In genomic region chr5:144068926-144069325, GRCh38 we compare ENCODE assay signal across 22 cellular contexts.
DNase-seq lines count a peak whose midpoint lies in the region; ATAC-seq and TF ChIP-seq lines count a peak whose summit lies in the region.
"Had no signal": no experiment of that assay in that cellular context is flagged by ENCODE, and none has a peak within 500 bp of the region (broad histone marks: within the 10 kb centered on the region; RNA-seq: fewer than 3 reads in every experiment).

No MANE protein-coding gene starts in this region.

- H3K4me1 ChIP-seq in GM23248 (ENCODE audit: insufficient read depth) (peaks cover 43% of the 10 kb centered on the region), mammary epithelial cell (ENCODE audit: insufficient read depth, low read length) (peaks cover 28% of the 10 kb centered on the region), osteoblast (ENCODE audit: insufficient read depth, low read length) (peaks cover 30% of the 10 kb centered on the region)
- H3K4me1 ChIP-seq: SJCRH30 had no signal

- dilution Hi-C loops in mammary epithelial cell (cut with HindIII; ENCODE audit: low sequenced_read_pairs) = no loop called here

- intact Hi-C loops in mammary epithelial cell (cut with micrococcal nuclease) = no loop called here
- intact Hi-C loops in left cardiac atrium (cut with DNase I) = no loop called here

- H3K9me2 ChIP-seq in GM23248 (ENCODE audit: insufficient read depth) = no peaks in the 10 kb centered on the region; the same call in 1 of the 2 replicates

- H3K36me3 ChIP-seq in GM23248 (ENCODE audit: low read depth) (no peaks in the 10 kb centered on the region), mammary epithelial cell (ENCODE audit: insufficient read depth, low read length) (no peaks in the 10 kb centered on the region), osteoblast (ENCODE audit: insufficient read depth, low read length) (no peaks in the 10 kb centered on the region)
- H3K36me3 ChIP-seq: SJCRH30 had no signal

- H3K9me3 ChIP-seq in GM23248 (ENCODE audit: low read depth) = no peaks in the 10 kb centered on the region
- no peaks in the 10 kb centered on the region for H3K9me3 ChIP-seq in mammary epithelial cell (replicated peaks; ENCODE audit: insufficient read depth, low read length)
- H3K9me3 ChIP-seq in osteoblast (ENCODE audit: low read depth, low read length) = no peaks in the 10 kb centered on the region
- H3K9me3 ChIP-seq: SJCRH30 had no signal

- H3F3A ChIP-seq in GM23248 (ENCODE audit: insufficient read depth) = peaks cover 18% of the 10 kb centered on the region

- no peaks in the 10 kb centered on the region for H4K20me1 ChIP-seq in GM23248 (ENCODE audit: insufficient read depth)
- H4K20me1 ChIP-seq in mammary epithelial cell (ENCODE audit: insufficient read depth, low read length) = no peaks in the 10 kb centered on the region
- no peaks in the 10 kb centered on the region for H4K20me1 ChIP-seq in osteoblast (ENCODE audit: insufficient read depth, low read length)

- CTCF ChIA-PET in mammary epithelial cell (lab: Charles Lee; ENCODE audit: low non-redundant PET) = no interaction called here

- peak; percentile 48 for DNase-seq in GM23248
- DNase-seq in NCI-H82 (lab: John Stamatoyannopoulos, UW) = peak; percentile 80
- DNase-seq in mammary epithelial cell = no peak
- DNase-seq in osteoblast (ENCODE audit: insufficient read length, low spot score, missing footprints) = no peak
- no peak for DNase-seq in NCI-H2171 treated with DMSO at 0.1 percent for 48 hours (lab: John Stamatoyannopoulos, UW)
- DNase-seq in left cardiac atrium = no peak
- DNase-seq in GDM1 (lab: John Stamatoyannopoulos, UW) = no peak
- DNase-seq: Calu3; CD8-positive, alpha-beta memory T cell; GF-D8; GOT3; HCEC 1CT; MV-4-11; NCI-H1105 treated with DMSO at 0.1 percent for 48 hours; NCI-H1694; NCI-H2081; NCI-H2227 treated with DMSO at 0.1 percent for 48 hours; NCI-H510A; NK-92 treated with Interleukin-12 subunit alpha and Interleukin-12 subunit beta, amount 100 ng/mL, for 24 hours; SJCRH30 had no signal

- H2AFZ ChIP-seq in GM23248 = peak overlapping the region; percentile 65
- peak overlapping the region; percentile 88 for H2AFZ ChIP-seq in mammary epithelial cell (ENCODE audit: low read depth, low read length)
- H2AFZ ChIP-seq in osteoblast (ENCODE audit: low read length) = peak overlapping the region; percentile 73

- H3K79me2 ChIP-seq in GM23248 (ENCODE audit: insufficient read depth) (no peaks in the 10 kb centered on the region), mammary epithelial cell (ENCODE audit: insufficient read depth, low read length) (no peaks in the 10 kb centered on the region), osteoblast (ENCODE audit: insufficient read depth, low read length) (no peaks in the 10 kb centered on the region)

- H3K27ac ChIP-seq in GM23248 (no peak overlapping the region), mammary epithelial cell (ENCODE audit: insufficient read depth, low read depth, low read length) (no peak overlapping the region), osteoblast (ENCODE audit: low read depth, low read length) (no peak overlapping the region)
- H3K27ac ChIP-seq: C4-2B, SJCRH30 had no signal

- H3K4me2 ChIP-seq in GM23248 (ENCODE audit: unreplicated experiment) = peak overlapping the region; percentile 14
- H3K4me2 ChIP-seq in mammary epithelial cell (ENCODE audit: insufficient read depth, low read depth, low read length) = peak overlapping the region; percentile 55
- no peak overlapping the region for H3K4me2 ChIP-seq in osteoblast (ENCODE audit: insufficient read depth, low read length)

- BruUV-seq in mammary epithelial cell (replicated peaks; lab: Mats Ljungman, UMichigan) = no TSS peak

- WGBS in GM23248 (ENCODE audit: low coverage in 1 of 2, low lambda C conversion rate in 2 of 2, missing lambda C conversion rate in 2 of 2), 2 experiments = 47 to 63% methylated on average over 3 of the region's 3 CpGs
- 9% methylated on average over 3 of the region's 3 CpGs for WGBS in mammary epithelial cell (ENCODE audit: low coverage, missing lambda C conversion rate)

- no peak for ATAC-seq in left cardiac atrium
- ATAC-seq: Panc1 had no signal

- H3K9ac ChIP-seq in GM23248 (no peak overlapping the region), mammary epithelial cell (ENCODE audit: insufficient read depth, low read length) (no peak overlapping the region)

- no peaks in the 10 kb centered on the region for H3K27me3 ChIP-seq in GM23248 (replicated peaks; ENCODE audit: insufficient read depth)
- H3K27me3 ChIP-seq in mammary epithelial cell (ENCODE audit: insufficient read depth, low read length) = no peaks in the 10 kb centered on the region
- no peaks in the 10 kb centered on the region for H3K27me3 ChIP-seq in osteoblast (ENCODE audit: insufficient read depth, low read length)
- H3K27me3 ChIP-seq: SJCRH30 had no signal

- no peak for TF ChIP-seq CTCF in mammary epithelial cell (conservative IDR thresholded peaks at IDR 0.05 in 1 of 2, IDR thresholded peaks at IDR 0.05 in 1 of 2; ENCODE audit: extremely low read depth in 1 of 2, insufficient read depth in 1 of 2, low read depth in 1 of 2, low read length in 2 of 2)
- TF ChIP-seq CTCF in osteoblast (IDR thresholded peaks at IDR 0.05; ENCODE audit: extremely low read depth, low read depth, low read length) = no peak

- no peak overlapping the region for H3K4me3 ChIP-seq in GM23248
- no peak overlapping the region for H3K4me3 ChIP-seq in mammary epithelial cell (replicated peaks in 1 of 3; ENCODE audit: insufficient read depth in 1 of 3, low read depth in 2 of 3, low read length in 3 of 3)
- H3K4me3 ChIP-seq in osteoblast (ENCODE audit: insufficient read depth, low read length) = no peak overlapping the region
- H3K4me3 ChIP-seq: SJCRH30 had no signal

- in situ Hi-C loops in GM23248 (cut with MboI) = no loop called here
- in situ Hi-C loops in mammary epithelial cell (cut with MboI; ENCODE audit: low sequenced_read_pairs in 2 of 2) = no loop called here

Comparison
In these comparisons a context has a peak if more than half of its experiments do, and no peak if none do; other contexts are left out.
1. DNase-seq: peak in GM23248 (single experiment) and NCI-H82 (single experiment); none in mammary epithelial cell (single experiment), osteoblast (single experiment), NCI-H2171 treated with DMSO at 0.1 percent for 48 hours (single experiment), left cardiac atrium (single experiment) and GDM1 (single experiment).
2. Peak in every context shown above with its lines, with median percentiles within 50 percentile points of each other: H2AFZ ChIP-seq.